In the genomic region with DNA sequence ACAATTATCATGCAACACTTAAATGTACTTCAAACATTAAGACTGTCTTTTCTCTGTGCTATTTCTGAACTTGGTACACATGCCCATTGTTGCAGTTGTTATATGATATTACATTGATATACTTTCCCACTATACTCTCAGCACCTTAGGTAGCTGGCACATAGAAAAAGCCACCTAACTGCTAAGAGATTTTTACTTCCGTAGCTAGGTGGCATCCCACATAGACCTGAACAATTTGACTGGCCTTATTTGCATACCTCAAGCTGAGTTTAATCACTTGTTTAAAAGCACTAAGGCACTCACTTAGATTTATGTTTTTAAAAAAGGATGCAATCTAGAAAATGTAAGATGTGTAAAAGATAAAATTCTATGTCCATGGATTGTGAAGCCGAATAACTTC, we compare ENCODE assay signal across 14 cellular contexts.
DNase-seq lines count a peak whose midpoint lies in the region; ATAC-seq and TF ChIP-seq lines count a peak whose summit lies in the region.
"Had no signal": no experiment of that assay in that cellular context is flagged by ENCODE, and none has a peak within 500 bp of the region (broad histone marks: within the 10 kb centered on the region; RNA-seq: fewer than 3 reads in every experiment).

No MANE protein-coding gene starts in this region.

- H3K36me3 ChIP-seq in Caco-2 (ENCODE audit: control insufficient read depth, insufficient read depth, low read length): no peaks in the 10 kb centered on the region
- H3K36me3 ChIP-seq: sigmoid colon had no signal

- H3K4me1 Mint-ChIP-seq in Caco-2 (ENCODE audit: low read depth, unreplicated experiment): no peaks in the 10 kb centered on the region
- no peaks in the 10 kb centered on the region for H3K4me1 Mint-ChIP-seq in endothelial cell (ENCODE audit: unreplicated experiment)
- H3K4me1 Mint-ChIP-seq: natural killer cell had no signal

- DNase-seq in left lobe of liver (ENCODE audit: low spot score) (no peak), activated T-cell treated with anti-CD3 and anti-CD28 coated beads for 4 hours (no peak), Caco-2 (no peak), endothelial cell (ENCODE audit: low spot score) (no peak)
- DNase-seq: activated CD4-positive, CD25-positive, alpha-beta regulatory T cell; effector memory CD8-positive, alpha-beta T cell; left colon; natural killer cell; NCI-H82; sigmoid colon; substantia nigra had no signal

- intact Hi-C loops in Caco-2 (cut with micrococcal nuclease; ENCODE audit: unreplicated experiment): no loop called here

- BruUV-seq in Caco-2 (replicated peaks; lab: Mats Ljungman, UMichigan): no TSS peak

- H3K27me3 ChIP-seq in Caco-2 (replicated peaks; ENCODE audit: control insufficient read depth, insufficient read depth, low read length): no peaks in the 10 kb centered on the region; the same call in 1 of the 2 replicates
- H3K27me3 ChIP-seq: sigmoid colon had no signal

- H3K36me3 Mint-ChIP-seq in Caco-2 (ENCODE audit: insufficient read depth, unreplicated experiment) (no peaks in the 10 kb centered on the region), endothelial cell (ENCODE audit: low read depth, unreplicated experiment) (no peaks in the 10 kb centered on the region)
- H3K36me3 Mint-ChIP-seq: natural killer cell had no signal

- ATAC-seq in GM19043 (IDR thresholded peaks at IDR 0.05; ENCODE audit: low read depth, unreplicated experiment) (peak; percentile 48), HG02588 (IDR thresholded peaks at IDR 0.05; ENCODE audit: unreplicated experiment) (peak; percentile 55), HG03442 (IDR thresholded peaks at IDR 0.05; ENCODE audit: unreplicated experiment) (peak; percentile 72), left lobe of liver (peak; percentile 84)
- ATAC-seq: effector memory CD8-positive, alpha-beta T cell; left colon; natural killer cell had no signal

- H3K4me1 ChIP-seq in Caco-2: no peaks in the 10 kb centered on the region
- H3K4me1 ChIP-seq: sigmoid colon had no signal

- TF ChIP-seq CTCF in Caco-2 (IDR thresholded peaks at IDR 0.05; ENCODE audit: insufficient read depth in 1 of 2, low read depth in 1 of 2, low read length in 1 of 2, severe bottlenecking in 1 of 2, unreplicated experiment in 1 of 2) (peak in 1 of 2 experiments; percentile 13), endothelial cell (IDR thresholded peaks at IDR 0.05; ENCODE audit: unreplicated experiment) (no peak)

- H3K9me3 Mint-ChIP-seq in Caco-2 (ENCODE audit: unreplicated experiment) (no peaks in the 10 kb centered on the region), endothelial cell (ENCODE audit: unreplicated experiment) (no peaks in the 10 kb centered on the region)
- H3K9me3 Mint-ChIP-seq: effector memory CD8-positive, alpha-beta T cell had no signal

- POLR2A ChIA-PET in Caco-2 (lab: Charles Lee): no interaction called here

- H3K4me3 Mint-ChIP-seq in Caco-2 (ENCODE audit: unreplicated experiment) (no peak overlapping the region), endothelial cell (ENCODE audit: unreplicated experiment) (no peak overlapping the region)
- H3K4me3 Mint-ChIP-seq: effector memory CD8-positive, alpha-beta T cell; natural killer cell had no signal

- H3K9me3 ChIP-seq in Caco-2: no peaks in the 10 kb centered on the region
- H3K9me3 ChIP-seq: sigmoid colon had no signal

- CTCF ChIA-PET in Caco-2 (lab: Charles Lee): no interaction called here

- H3K27ac Mint-ChIP-seq in Caco-2 (ENCODE audit: unreplicated experiment) (no peak overlapping the region), endothelial cell (ENCODE audit: unreplicated experiment) (no peak overlapping the region)
- H3K27ac Mint-ChIP-seq: effector memory CD8-positive, alpha-beta T cell; natural killer cell had no signal

- H3K27me3 Mint-ChIP-seq in Caco-2 (ENCODE audit: insufficient read depth, unreplicated experiment) (peaks cover 14% of the 10 kb centered on the region), endothelial cell (ENCODE audit: unreplicated experiment) (no peaks in the 10 kb centered on the region)
- H3K27me3 Mint-ChIP-seq: effector memory CD8-positive, alpha-beta T cell had no signal

- no peak overlapping the region for H3K4me3 ChIP-seq in Caco-2 (ENCODE audit: low read depth, low read length)
- H3K4me3 ChIP-seq: sigmoid colon had no signal
